ENCODE assay signal across 25 cellular contexts in genomic region chr3:150823277-150823676, GRCh38.
"Had no signal": no experiment of that assay in that cellular context is flagged by ENCODE, and none has a peak within 500 bp of the region (broad histone marks: within the 10 kb centered on the region; RNA-seq: fewer than 3 reads in every experiment).

No MANE protein-coding gene starts in this region.

- H3K27ac ChIP-seq: colonic mucosa, esophagus squamous epithelium, lower lobe of right lung, ovary, right lobe of liver, testis, tibial artery had no signal

- H3K27me3 ChIP-seq: colonic mucosa, ovary, right lobe of liver, testis had no signal

- H3K4me1 ChIP-seq: colonic mucosa, esophagus squamous epithelium, lower lobe of right lung, right lobe of liver, tibial artery had no signal

- H3K36me3 Mint-ChIP-seq: naive thymus-derived CD8-positive, alpha-beta T cell; type B pancreatic cell had no signal

- H3K27me3 Mint-ChIP-seq: dendritic cell treated with granulocyte-macrophage colony-stimulating factor and Interleukin-4, amounts not matched to agents 40 ng/mL and 50 ng/mL, for 4 days; type B pancreatic cell had no signal

- DNase-seq: colonic mucosa; effector memory CD4-positive, alpha-beta T cell; esophagus squamous epithelium; foreskin melanocyte; left ventricle myocardium superior; lower lobe of right lung; naive thymus-derived CD8-positive, alpha-beta T cell; nephron progenitor cell; nucleus accumbens; ovary; posterior cingulate gyrus; right lobe of liver; stimulated activated CD4-positive, alpha-beta T cell treated with anti-CD3 and anti-CD28 coated beads, Interleukin-12 subunit alpha, Interleukin-12 subunit beta, amount 100 ng/mL, for 4 hours; stimulated activated CD4-positive, alpha-beta T cell treated with anti-CD3 and anti-CD28 coated beads, Interleukin-1b, Interleukin-23, amount 100 ng/mL, for 48 hours; stimulated activated CD4-positive, alpha-beta T cell treated with anti-CD3 and anti-CD28 coated beads, Interleukin-4, amount 100 ng/mL, for 1 hour; stimulated activated CD8-positive, alpha-beta memory T cell treated with anti-CD3 and anti-CD28 coated beads, Interleukin-4, amount 100 ng/mL, for 48 hours; stimulated activated naive CD4-positive, alpha-beta T cell; substantia nigra; testis; tibial artery had no signal

- H3K4me3 Mint-ChIP-seq: dendritic cell treated with granulocyte-macrophage colony-stimulating factor and Interleukin-4, amounts not matched to agents 40 ng/mL and 50 ng/mL, for 4 days; naive thymus-derived CD8-positive, alpha-beta T cell; nephron progenitor cell; type B pancreatic cell had no signal

- H3K4me2 ChIP-seq: smooth muscle cell had no signal

- H3K36me3 ChIP-seq: colonic mucosa, esophagus squamous epithelium, lower lobe of right lung, ovary, right lobe of liver, tibial artery had no signal

- FAIRE-seq: endothelial cell of umbilical vein, keratinocyte had no signal

- H3K4me3 ChIP-seq: colonic mucosa, esophagus squamous epithelium, lower lobe of right lung, ovary, right lobe of liver, smooth muscle cell, testis, tibial artery had no signal

- H3K9me3 Mint-ChIP-seq: dendritic cell treated with granulocyte-macrophage colony-stimulating factor and Interleukin-4, amounts not matched to agents 40 ng/mL and 50 ng/mL, for 4 days; naive thymus-derived CD8-positive, alpha-beta T cell; type B pancreatic cell had no signal

- H3K4me1 Mint-ChIP-seq: naive thymus-derived CD8-positive, alpha-beta T cell had no signal

- H3K27ac Mint-ChIP-seq: dendritic cell treated with granulocyte-macrophage colony-stimulating factor and Interleukin-4, amounts not matched to agents 40 ng/mL and 50 ng/mL, for 4 days; naive thymus-derived CD8-positive, alpha-beta T cell; type B pancreatic cell had no signal

- ATAC-seq: left ventricle myocardium superior; lower lobe of right lung; naive thymus-derived CD8-positive, alpha-beta T cell; right lobe of liver had no signal

- H3K9me3 ChIP-seq: colonic mucosa, esophagus squamous epithelium, lower lobe of right lung, ovary, right lobe of liver, testis, tibial artery had no signal
